Comparison of ENCODE assay signal across 8 cellular contexts in genomic region chr11:47161134-47161854, GRCh38. TPM values are rescaled to one million over a fixed set of nuclear protein-coding genes. Genes with fewer than 3 reads are reported as not detected.
DNase-seq lines count a peak whose midpoint lies in the region; ATAC-seq and TF ChIP-seq lines count a peak whose summit lies in the region.

No MANE protein-coding gene starts in this region.

- intact Hi-C loops in activated B cell treated with CpG ODN at 0.5 μM for 24 hours (cut with micrococcal nuclease), result loop anchor here (1.0 to 5.0 kb wide), 4 partner anchors 15 to 774 kb away; partner anchors contain the start of gene ARFGAP2
- intact Hi-C loops in left colon (cut with DNase I, micrococcal nuclease), result loop anchor here in 1 of 2 donors (5.0 kb wide), 1 partner anchor 274 kb away; no protein-coding TSS in a partner anchor

- peaks cover 43% of the 10 kb centered on the region for H3K36me3 Mint-ChIP-seq in activated B cell treated with CpG ODN at 0.5 μM for 24 hours (ENCODE audit: low read depth)

- CTCF ChIA-PET in activated B cell treated with CpG ODN at 0.5 μM for 24 hours (lab: Charles Lee), result interaction anchor here (0.6 to 2.4 kb wide), 5 partner anchors 42 to 280 kb away, joined by 3 to 10 read pairs (median 3); no protein-coding TSS in a partner anchor

- POLR2A ChIA-PET in activated B cell treated with CpG ODN at 0.5 μM for 24 hours (lab: Charles Lee), result no interaction called here

- TF ChIP-seq CTCF in activated B cell treated with CpG ODN at 0.5 μM for 24 hours (IDR thresholded peaks at IDR 0.05), result peak; percentile 46

- no peaks in the 10 kb centered on the region for H3K9me3 Mint-ChIP-seq in activated B cell treated with CpG ODN at 0.5 μM for 24 hours

- H3K27ac Mint-ChIP-seq in activated B cell treated with CpG ODN at 0.5 μM for 24 hours, result no peak overlapping the region

- ATAC-seq in activated B cell treated with CpG ODN at 0.5 μM for 24 hours (ENCODE audit: low read depth) (peak; percentile 84), left colon (peak; percentile 78), HG02970 (IDR thresholded peaks at IDR 0.05; ENCODE audit: low FRiP score, unreplicated experiment) (no peak)

- H3K4me1 Mint-ChIP-seq in activated B cell treated with CpG ODN at 0.5 μM for 24 hours, result no peaks in the 10 kb centered on the region

- no peak overlapping the region for H3K4me3 Mint-ChIP-seq in activated B cell treated with CpG ODN at 0.5 μM for 24 hours

- H3K27me3 Mint-ChIP-seq in activated B cell treated with CpG ODN at 0.5 μM for 24 hours, result no peaks in the 10 kb centered on the region

- DNase-seq in DMS114 treated with DMSO at 0.1 percent for 48 hours (lab: John Stamatoyannopoulos, UW; ENCODE audit: unreplicated experiment) (peak; percentile 20), HCEC 1CT (peak; percentile 63), NCI-H2081 treated with DMSO at 0.1 percent for 48 hours (lab: John Stamatoyannopoulos, UW) (peak; percentile 15), activated B cell treated with CpG ODN at 0.5 μM for 24 hours (peak; percentile 47), cerebellar cortex (ENCODE audit: low spot score) (peak; percentile 78), left colon (peak in 1 of 2 donors; percentile 75)
- peak; percentile 31 to 58 (median 38) for DNase-seq in stimulated activated CD4-positive, alpha-beta T cell treated with anti-CD3 and anti-CD28 coated beads, TNF-alpha, amount 100 ng/mL, for 24 hours (ENCODE audit: low read depth in 3 of 3)

RNA-seq across cellular contexts. Expression of gene ARFGAP2, which starts 15.4 kb away (rescaled TPM):
- total RNA-seq in activated B cell treated with CpG ODN at 0.5 μM for 24 hours (145 and 176 TPM in 2 replicates), left colon (10 to 100 TPM; 81.5 to 85.4 TPM)

RNA-seq across cellular contexts. Expression of gene PACSIN3, which starts 24.9 kb away (rescaled TPM):
- total RNA-seq in activated B cell treated with CpG ODN at 0.5 μM for 24 hours (1.5 TPM in 2 replicates), left colon (1 to 10 TPM; 2.2 to 7.1 TPM)

RNA-seq across cellular contexts. Expression of gene DDB2, which starts 53.5 kb away (rescaled TPM):
- total RNA-seq in activated B cell treated with CpG ODN at 0.5 μM for 24 hours (95.1 and 98.0 TPM in 2 replicates), left colon (10 to 100 TPM; 24.7 to 37.7 TPM)
